23 cellular contexts compared by ENCODE assay signal in the genomic region with DNA sequence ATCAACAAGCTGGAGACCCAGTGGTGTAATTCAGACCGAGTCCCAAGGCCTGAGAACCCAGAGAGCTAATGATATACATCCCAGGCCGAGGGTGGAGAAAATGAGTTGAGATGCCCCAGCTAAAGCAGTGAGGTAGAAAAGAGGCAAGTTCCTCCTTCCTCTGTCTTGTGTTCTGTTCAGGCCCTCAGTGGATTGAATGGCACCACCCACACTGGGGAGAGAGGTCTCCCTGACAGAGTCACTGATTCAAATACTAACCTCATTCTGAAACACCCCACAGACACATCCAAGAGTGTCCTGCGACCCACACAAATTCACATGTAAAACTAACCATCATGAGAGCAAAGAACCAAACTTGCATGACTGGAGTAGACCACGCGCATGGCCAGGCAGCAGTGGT.
"Had no signal": no experiment of that assay in that cellular context is flagged by ENCODE, and none has a peak within 500 bp of the region (broad histone marks: within the 10 kb centered on the region; RNA-seq: fewer than 3 reads in every experiment).

No MANE protein-coding gene starts in this region.

- H3K4me2 ChIP-seq: neural progenitor cell had no signal

- DNase-seq: activated CD4-positive, alpha-beta T cell treated with anti-CD3 and anti-CD28 coated beads for 48 hours; activated CD4-positive, CD25-positive, alpha-beta regulatory T cell; activated CD8-positive, alpha-beta memory T cell treated with anti-CD3 and anti-CD28 coated beads for 24 hours; activated naive CD8-positive, alpha-beta T cell treated with anti-CD3 and anti-CD28 coated beads for 36 hours; amniotic stem cell; foreskin melanocyte; glutamatergic neuron; hypothalamus; kidney; left lung; mucosa of descending colon; naive B cell; small intestine; stimulated activated CD4-positive, alpha-beta T cell treated with anti-CD3 and anti-CD28 coated beads, Interleukin-15, amount 100 ng/mL, for 24 hours; stimulated activated CD4-positive, alpha-beta T cell treated with anti-CD3 and anti-CD28 coated beads, Interleukin-2, amount 100 ng/mL, for 48 hours; T-cell; T-helper 9 cell; upper lobe of left lung had no signal

- H3K4me3 ChIP-seq: left lung, mucosa of descending colon, neural progenitor cell, right lobe of liver, thoracic aorta, upper lobe of left lung had no signal

- H3K27me3 Mint-ChIP-seq: activated naive CD8-positive, alpha-beta T cell treated with anti-CD3 and anti-CD28 coated beads for 36 hours had no signal

- H3K36me3 Mint-ChIP-seq: activated naive CD8-positive, alpha-beta T cell treated with anti-CD3 and anti-CD28 coated beads for 36 hours; naive B cell; neural progenitor cell; T-cell had no signal

- H3K9me3 ChIP-seq: left lung, mucosa of descending colon, right lobe of liver, thoracic aorta, upper lobe of left lung had no signal

- ATAC-seq: mucosa of descending colon, right lobe of liver, T-cell had no signal

- H3K27ac ChIP-seq: epithelial cell of prostate, left lung, neural progenitor cell, right lobe of liver, thoracic aorta, upper lobe of left lung had no signal

- H3K4me1 ChIP-seq: neural progenitor cell had no signal

- H3K27me3 ChIP-seq: left lung, neural progenitor cell, right lobe of liver, upper lobe of left lung had no signal

- H3K9me3 Mint-ChIP-seq: activated naive CD8-positive, alpha-beta T cell treated with anti-CD3 and anti-CD28 coated beads for 36 hours; activated T-helper 1 cell treated with anti-CD3 and anti-CD28 coated beads, Interleukin-12 subunit alpha, Interleukin-12 subunit beta, Interleukin-2, Interleukin-4 antibody, amounts not matched to agents 30 ng/mL and 10 ng/mL and 1 ng/mL, durations not matched to agents 14 hours and 24 hours and 36 hours; naive B cell; T-cell had no signal

- H3K4me1 Mint-ChIP-seq: activated naive CD8-positive, alpha-beta T cell treated with anti-CD3 and anti-CD28 coated beads for 36 hours; T-cell had no signal

- H3K27ac Mint-ChIP-seq: activated naive CD8-positive, alpha-beta T cell treated with anti-CD3 and anti-CD28 coated beads for 36 hours; activated T-helper 1 cell treated with anti-CD3 and anti-CD28 coated beads, Interleukin-12 subunit alpha, Interleukin-12 subunit beta, Interleukin-2, Interleukin-4 antibody, amounts not matched to agents 30 ng/mL and 10 ng/mL and 1 ng/mL, durations not matched to agents 14 hours and 24 hours and 36 hours; naive B cell; neural progenitor cell; T-cell had no signal

- H3K4me3 Mint-ChIP-seq: activated naive CD8-positive, alpha-beta T cell treated with anti-CD3 and anti-CD28 coated beads for 36 hours; activated T-helper 1 cell treated with anti-CD3 and anti-CD28 coated beads, Interleukin-12 subunit alpha, Interleukin-12 subunit beta, Interleukin-2, Interleukin-4 antibody, amounts not matched to agents 30 ng/mL and 10 ng/mL and 1 ng/mL, durations not matched to agents 14 hours and 24 hours and 36 hours; neural progenitor cell; T-cell had no signal

- H3K9ac ChIP-seq: neural progenitor cell had no signal

- H3K36me3 ChIP-seq: left lung, neural progenitor cell, right lobe of liver, thoracic aorta, upper lobe of left lung had no signal

- H2AFZ ChIP-seq: neural progenitor cell had no signal
